Comparison of ENCODE assay signal across 21 cellular contexts in the genomic region with DNA sequence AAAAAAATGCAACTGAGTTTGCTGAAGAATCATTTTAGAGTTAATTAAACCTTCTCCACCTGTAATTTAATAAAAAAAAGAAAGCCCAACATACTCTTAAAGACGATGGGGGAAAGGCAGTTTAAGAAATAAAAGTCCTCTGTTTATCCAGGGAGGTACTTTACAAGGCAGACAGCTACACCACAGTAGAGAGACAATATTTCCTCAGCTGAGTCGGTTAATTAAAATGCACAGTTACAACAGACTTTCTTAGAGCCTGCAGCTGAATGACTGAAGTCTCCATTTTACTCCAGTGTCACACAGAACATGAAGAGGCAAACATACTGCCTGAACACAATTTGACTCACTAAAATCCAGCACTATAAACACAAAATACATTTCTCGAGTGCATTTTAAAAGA. TPM values are rescaled to one million over a fixed set of nuclear protein-coding genes. Genes with fewer than 3 reads are reported as not detected.
DNase-seq lines count a peak whose midpoint lies in the region; ATAC-seq, FAIRE-seq and TF ChIP-seq lines count a peak whose summit lies in the region.
"Had no signal": no experiment of that assay in that cellular context is flagged by ENCODE, and none has a peak within 500 bp of the region (broad histone marks: within the 10 kb centered on the region; RNA-seq: fewer than 3 reads in every experiment).

No MANE protein-coding gene starts in this region.

- peaks cover 18% of the 10 kb centered on the region for H3K4me1 Mint-ChIP-seq in nephron
- H3K4me1 Mint-ChIP-seq in effector memory CD8-positive, alpha-beta T cell (ENCODE audit: low read depth in 2 of 2), result no peaks in the 10 kb centered on the region

- no peaks in the 10 kb centered on the region for H3K9me2 ChIP-seq in PC-3 (replicated peaks; ENCODE audit: low read length)

- H3F3A ChIP-seq in PC-3 (ENCODE audit: low read length, unreplicated experiment), result no peaks in the 10 kb centered on the region

- H3K27me3 Mint-ChIP-seq in nephron (ENCODE audit: low read depth), result no peaks in the 10 kb centered on the region
- H3K27me3 Mint-ChIP-seq in effector memory CD8-positive, alpha-beta T cell, result no peaks in the 10 kb centered on the region

- H3K36me3 ChIP-seq in PC-3 (ENCODE audit: low read depth, low read length) (no peaks in the 10 kb centered on the region), endocrine pancreas (ENCODE audit: control insufficient read depth, insufficient read depth, low read length) (no peaks in the 10 kb centered on the region), mammary epithelial cell (ENCODE audit: insufficient read depth, low read length) (no peaks in the 10 kb centered on the region)

- H3K27ac ChIP-seq in PC-3 (ENCODE audit: low read length), result no peak overlapping the region
- H3K27ac ChIP-seq in mammary epithelial cell (ENCODE audit: insufficient read depth, low read depth, low read length), result no peak overlapping the region

- no peaks in the 10 kb centered on the region for H3K79me2 ChIP-seq in PC-3 (ENCODE audit: low read length)
- H3K79me2 ChIP-seq in mammary epithelial cell (ENCODE audit: insufficient read depth, low read length), result no peaks in the 10 kb centered on the region

- POLR2A ChIA-PET in PC-3 (lab: Charles Lee; ENCODE audit: unreplicated experiment), result interaction anchor here (0.6 kb wide), 2 partner anchors 716 to 1449 kb away, joined by 4 to 5 read pairs; no protein-coding TSS in a partner anchor

- H3K4me3 ChIP-seq in PC-3 (ENCODE audit: low read length) (no peak overlapping the region), endocrine pancreas (ENCODE audit: control insufficient read depth, insufficient read depth, low read length) (peak overlapping the region; percentile 36), mammary epithelial cell (replicated peaks in 1 of 3; ENCODE audit: insufficient read depth in 1 of 3, low read depth in 2 of 3, low read length in 3 of 3) (no peak overlapping the region)
- H3K4me3 ChIP-seq: K562 had no signal

- H3K27me3 ChIP-seq in PC-3 (ENCODE audit: low read length) (peaks cover 53% of the 10 kb centered on the region), endocrine pancreas (ENCODE audit: control insufficient read depth, insufficient read depth, low read length) (no peaks in the 10 kb centered on the region), mammary epithelial cell (ENCODE audit: insufficient read depth, low read length) (no peaks in the 10 kb centered on the region)

- H3K4me3 Mint-ChIP-seq in nephron, result no peak overlapping the region
- no peak overlapping the region for H3K4me3 Mint-ChIP-seq in effector memory CD8-positive, alpha-beta T cell
- H3K4me3 Mint-ChIP-seq: CD8-positive, alpha-beta T cell; HFFc6 had no signal

- WGBS in mammary epithelial cell (ENCODE audit: low coverage, missing lambda C conversion rate), result 43% methylated on average over 3 of the region's 3 CpGs

- dilution Hi-C loops in mammary epithelial cell (cut with HindIII; ENCODE audit: low sequenced_read_pairs), result no loop called here

- H3K4me1 ChIP-seq in PC-3 (ENCODE audit: insufficient read depth, low read length), result no peaks in the 10 kb centered on the region
- no peaks in the 10 kb centered on the region for H3K4me1 ChIP-seq in endocrine pancreas (ENCODE audit: control insufficient read depth, insufficient read depth, low read length)
- no peaks in the 10 kb centered on the region for H3K4me1 ChIP-seq in mammary epithelial cell (ENCODE audit: insufficient read depth, low read length)

- H3K9ac ChIP-seq in PC-3 (ENCODE audit: low read length) (no peak overlapping the region), endocrine pancreas (ENCODE audit: control insufficient read depth, insufficient read depth, low read length) (no peak overlapping the region), mammary epithelial cell (ENCODE audit: insufficient read depth, low read length) (no peak overlapping the region)

- ATAC-seq in PC-3 (peak; percentile 72), GM21717 (IDR thresholded peaks at IDR 0.05; ENCODE audit: unreplicated experiment) (no peak)
- ATAC-seq in effector memory CD8-positive, alpha-beta T cell (replicated peaks), result no peak
- ATAC-seq: CD8-positive, alpha-beta T cell; K562 had no signal

- no peaks in the 10 kb centered on the region for H4K20me1 ChIP-seq in PC-3 (ENCODE audit: low read length)
- no peaks in the 10 kb centered on the region for H4K20me1 ChIP-seq in mammary epithelial cell (ENCODE audit: insufficient read depth, low read length)

- H2AFZ ChIP-seq in PC-3 (ENCODE audit: low read length), result no peak overlapping the region
- no peak overlapping the region for H2AFZ ChIP-seq in mammary epithelial cell (ENCODE audit: low read depth, low read length)

- H3K4me2 ChIP-seq in PC-3 (ENCODE audit: low read length) (no peak overlapping the region), mammary epithelial cell (ENCODE audit: insufficient read depth, low read depth, low read length) (no peak overlapping the region)

- CTCF ChIA-PET in PC-3 (lab: Charles Lee), result interaction anchor here (0.8 to 1.4 kb wide), 3 partner anchors 10 to 580 kb away, joined by 4 to 6 read pairs (median 6); partner anchors contain the start of gene LRRTM3
- CTCF ChIA-PET in mammary epithelial cell (lab: Charles Lee; ENCODE audit: low non-redundant PET), result no interaction called here

- DNase-seq in PC-3 (no peak), urothelium cell line (ENCODE audit: low spot score) (no peak), mammary epithelial cell (no peak)
- DNase-seq in effector memory CD8-positive, alpha-beta T cell, result no peak
- DNase-seq: ACHN; CD8-positive, alpha-beta T cell; DND-41; GF-D8; HFFc6; NCI-H1092; NCI-H1694 treated with DMSO at 0.1 percent for 48 hours; NCI-H446 treated with DMSO at 0.1 percent for 48 hours; SIG-M5 had no signal

- peak; percentile 72 for FAIRE-seq in urothelium cell line (lab: Jason Lieb, UNC)
- FAIRE-seq: D721Med, H1, K562 had no signal

- intact Hi-C loops in PC-3 (cut with micrococcal nuclease), result loop anchor here (5.0 kb wide), 1 partner anchor 366 kb away; no protein-coding TSS in a partner anchor
- intact Hi-C loops in mammary epithelial cell (cut with micrococcal nuclease), result loop anchor here (5.0 kb wide), 1 partner anchor 841 kb away; no protein-coding TSS in a partner anchor

- no peaks in the 10 kb centered on the region for H3K36me3 Mint-ChIP-seq in nephron (ENCODE audit: low read depth)
- no peaks in the 10 kb centered on the region for H3K36me3 Mint-ChIP-seq in effector memory CD8-positive, alpha-beta T cell (ENCODE audit: insufficient read depth)
- H3K36me3 Mint-ChIP-seq: CD8-positive, alpha-beta T cell had no signal

- TF ChIP-seq CTCF in PC-3 (conservative IDR thresholded peaks at IDR 0.05; ENCODE audit: low read depth, low read length) (no peak), nephron (IDR thresholded peaks at IDR 0.05; ENCODE audit: unreplicated experiment in 3 of 3) (no peak), mammary epithelial cell (conservative IDR thresholded peaks at IDR 0.05 in 1 of 2, IDR thresholded peaks at IDR 0.05 in 1 of 2; ENCODE audit: extremely low read depth in 1 of 2, insufficient read depth in 1 of 2, low read depth in 1 of 2, low read length in 2 of 2) (no peak)

- no TSS peak for BruUV-seq in PC-3 (replicated peaks; lab: Mats Ljungman, UMichigan)
- no TSS peak for BruUV-seq in mammary epithelial cell (replicated peaks; lab: Mats Ljungman, UMichigan)

- peak overlapping the region; percentile 24 to 92 (median 85) for H3K27ac Mint-ChIP-seq in nephron
- H3K27ac Mint-ChIP-seq in effector memory CD8-positive, alpha-beta T cell, result no peak overlapping the region
- H3K27ac Mint-ChIP-seq: CD8-positive, alpha-beta T cell; HFFc6 had no signal

- in situ Hi-C loops in mammary epithelial cell (cut with MboI; ENCODE audit: low sequenced_read_pairs in 2 of 2), result no loop called here

- peaks cover 3% of the 10 kb centered on the region for H3K9me3 Mint-ChIP-seq in nephron
- H3K9me3 Mint-ChIP-seq in effector memory CD8-positive, alpha-beta T cell, result peaks cover 11 to 19% of the 10 kb centered on the region in 2 donors
- H3K9me3 Mint-ChIP-seq: CD8-positive, alpha-beta T cell; HFFc6 had no signal

- H3K9me3 ChIP-seq in PC-3 (ENCODE audit: low read length) (no peaks in the 10 kb centered on the region), endocrine pancreas (ENCODE audit: control insufficient read depth, low read length) (no peaks in the 10 kb centered on the region), mammary epithelial cell (replicated peaks; ENCODE audit: insufficient read depth, low read length) (no peaks in the 10 kb centered on the region)

RNA-seq across cellular contexts. Expression of gene LRRTM3, which starts 15.1 kb away (rescaled TPM):
- total RNA-seq in PC-3 (2014; rRNA removed) (0.12 and 0.15 TPM in 2 replicates), mammary epithelial cell (not detected)
- polyA plus RNA-seq in mammary epithelial cell, result not detected
- polyA minus RNA-seq in mammary epithelial cell, result not detected
- total RNA-seq: CD8-positive, alpha-beta T cell; HFFc6; K562; M059J had no signal
- polyA plus RNA-seq: BJ, K562 had no signal

Comparison
In these comparisons a context has a peak if more than half of its experiments do, and no peak if none do; other contexts are left out.
1. H3K27ac Mint-ChIP-seq: peak in nephron (3 of 3); none in effector memory CD8-positive, alpha-beta T cell (0 of 2).